ENCODE assay signal across 8 cellular contexts in genomic region chr16:81403601-81404391, GRCh38. TPM values are rescaled to one million over a fixed set of nuclear protein-coding genes. Genes with fewer than 3 reads are reported as not detected.
DNase-seq lines count a peak whose midpoint lies in the region; ATAC-seq and TF ChIP-seq lines count a peak whose summit lies in the region.

No MANE protein-coding gene starts in this region.

- no peak overlapping the region for H3K27ac ChIP-seq in CD4-positive, CD25-positive, alpha-beta regulatory T cell (ENCODE audit: insufficient read depth, low read length, poor library complexity, severe bottlenecking)
- H3K27ac ChIP-seq in IMR-90 (ENCODE audit: insufficient read depth, low read length), result no peak overlapping the region
- H3K27ac ChIP-seq in Panc1 (ENCODE audit: low read length), result peak overlapping the region; percentile 77

- peak overlapping the region; percentile 54; the same call in 1 of the 2 replicates for H2AK5ac ChIP-seq in IMR-90 (ENCODE audit: low read depth, low read length)

- POLR2A ChIA-PET in IMR-90 (lab: Charles Lee; ENCODE audit: unreplicated experiment) (interaction anchor here (0.6 kb wide), 1 partner anchor 12 kb away, joined by 9 read pairs; no protein-coding TSS in a partner anchor), Panc1 (lab: Charles Lee) (no interaction called here)

- dilution Hi-C loops in IMR-90 (cut with HindIII; ENCODE audit: low sequenced_read_pairs, unreplicated experiment), result no loop called here

- CTCF ChIA-PET in IMR-90 (lab: Yijun Ruan, JAX), result interaction anchor here (0.6 to 1.3 kb wide), 6 partner anchors 15 to 293 kb away, joined by 3 to 5 read pairs (median 4); no protein-coding TSS in a partner anchor
- CTCF ChIA-PET in Panc1 (lab: Charles Lee), result interaction anchor here (0.5 to 1.8 kb wide), 4 partner anchors 47 to 293 kb away, joined by 5 to 8 read pairs (median 6); no protein-coding TSS in a partner anchor

- peaks cover 8% of the 10 kb centered on the region for H3K27me3 Mint-ChIP-seq in CD4-positive, CD25-positive, alpha-beta regulatory T cell
- H3K27me3 Mint-ChIP-seq in natural killer cell treated with Interleukin-12 subunit alpha and Interleukin-12 subunit beta and Interleukin-15 and Interleukin-18, amount 100 ng/mL, for 72 hours, result peaks cover 0 to under 1% of the 10 kb centered on the region in 2 donors
- H3K27me3 Mint-ChIP-seq in stimulated activated memory B cell treated with anti-CD40 and anti-IgM and Interleukin-4, amounts not matched to agents 10 μg/mL and 1 μg/mL and 100 μg/mL, for 72 hours, result peaks cover 8% of the 10 kb centered on the region

- H3K9ac ChIP-seq in IMR-90 (ENCODE audit: low read depth, low read length), result no peak overlapping the region

- no peak overlapping the region for H2BK20ac ChIP-seq in IMR-90 (ENCODE audit: low read depth, low read length)

- no peaks in the 10 kb centered on the region for H3K36me3 Mint-ChIP-seq in CD4-positive, CD25-positive, alpha-beta regulatory T cell
- no peaks in the 10 kb centered on the region for H3K36me3 Mint-ChIP-seq in natural killer cell treated with Interleukin-12 subunit alpha and Interleukin-12 subunit beta and Interleukin-15 and Interleukin-18, amount 100 ng/mL, for 72 hours
- H3K36me3 Mint-ChIP-seq in stimulated activated memory B cell treated with anti-CD40 and anti-IgM and Interleukin-4, amounts not matched to agents 10 μg/mL and 1 μg/mL and 100 μg/mL, for 72 hours, result no peaks in the 10 kb centered on the region

- H3K9me3 Mint-ChIP-seq in CD4-positive, CD25-positive, alpha-beta regulatory T cell, result no peaks in the 10 kb centered on the region
- H3K9me3 Mint-ChIP-seq in natural killer cell treated with Interleukin-12 subunit alpha and Interleukin-12 subunit beta and Interleukin-15 and Interleukin-18, amount 100 ng/mL, for 72 hours, result no peaks in the 10 kb centered on the region
- no peaks in the 10 kb centered on the region for H3K9me3 Mint-ChIP-seq in stimulated activated memory B cell treated with anti-CD40 and anti-IgM and Interleukin-4, amounts not matched to agents 10 μg/mL and 1 μg/mL and 100 μg/mL, for 72 hours

- H2BK120ac ChIP-seq in IMR-90 (ENCODE audit: low read depth, low read length), result no peak overlapping the region

- peak; percentile 98 for TF ChIP-seq RAD21 in IMR-90 (IDR thresholded peaks at IDR 0.05; ENCODE audit: low read length)

- H3K79me1 ChIP-seq in IMR-90 (ENCODE audit: low read depth in 1 of 2, low read length in 2 of 2), result no peaks in the 10 kb centered on the region

- H4K5ac ChIP-seq in IMR-90 (ENCODE audit: low read depth, low read length), result no peak overlapping the region

- no peak overlapping the region for H4K8ac ChIP-seq in IMR-90 (ENCODE audit: low read depth in 2 of 2, low read length in 2 of 2)

- no peak overlapping the region for H3K56ac ChIP-seq in IMR-90 (ENCODE audit: extremely low read depth, insufficient read depth, low read length)

- no peak overlapping the region for H3K27ac Mint-ChIP-seq in CD4-positive, CD25-positive, alpha-beta regulatory T cell
- no peak overlapping the region for H3K27ac Mint-ChIP-seq in natural killer cell treated with Interleukin-12 subunit alpha and Interleukin-12 subunit beta and Interleukin-15 and Interleukin-18, amount 100 ng/mL, for 72 hours
- peak overlapping the region; percentile 57 for H3K27ac Mint-ChIP-seq in stimulated activated memory B cell treated with anti-CD40 and anti-IgM and Interleukin-4, amounts not matched to agents 10 μg/mL and 1 μg/mL and 100 μg/mL, for 72 hours

- peak; percentile 83 to 87 for ATAC-seq in CD4-positive, CD25-positive, alpha-beta regulatory T cell (ENCODE audit: low read depth in 2 of 2)
- ATAC-seq in GM21381 (IDR thresholded peaks at IDR 0.05; ENCODE audit: unreplicated experiment), result peak; percentile 75
- peak; percentile 84 for ATAC-seq in IMR-90 (ENCODE audit: low read depth)
- ATAC-seq in Panc1, result peak; percentile 83
- peak; percentile 88 to 91 for ATAC-seq in natural killer cell treated with Interleukin-12 subunit alpha and Interleukin-12 subunit beta and Interleukin-15 and Interleukin-18, amount 100 ng/mL, for 72 hours
- ATAC-seq in stimulated activated memory B cell treated with anti-CD40 and anti-IgM and Interleukin-4, amounts not matched to agents 10 μg/mL and 1 μg/mL and 100 μg/mL, for 72 hours, result peak; percentile 89

- no peak overlapping the region for H2BK5ac ChIP-seq in IMR-90 (ENCODE audit: low read depth, low read length, poor library complexity, severe bottlenecking)

- H2BK15ac ChIP-seq in IMR-90 (ENCODE audit: low read depth, low read length), result no peak overlapping the region; the same call in 2 of the 3 replicates

- H2AK9ac ChIP-seq in IMR-90 (replicated peaks; ENCODE audit: low read depth, low read length, poor library complexity), result peak overlapping the region; percentile 35

- peaks cover 3% of the 10 kb centered on the region for H3K9me1 ChIP-seq in IMR-90 (ENCODE audit: insufficient read depth, low read length)

- no peak overlapping the region for H3K14ac ChIP-seq in IMR-90 (replicated peaks; ENCODE audit: low read depth, low read length)

- peak; percentile 53; the same call in 1 of the 2 replicates for TF ChIP-seq POLR2A in IMR-90 (IDR thresholded peaks at IDR 0.05; ENCODE audit: low read depth, low read length)

- H3K4ac ChIP-seq in IMR-90 (ENCODE audit: low read depth, low read length), result no peak overlapping the region

- no peak overlapping the region for H3K4me3 Mint-ChIP-seq in CD4-positive, CD25-positive, alpha-beta regulatory T cell
- no peak overlapping the region for H3K4me3 Mint-ChIP-seq in natural killer cell treated with Interleukin-12 subunit alpha and Interleukin-12 subunit beta and Interleukin-15 and Interleukin-18, amount 100 ng/mL, for 72 hours
- H3K4me3 Mint-ChIP-seq in stimulated activated memory B cell treated with anti-CD40 and anti-IgM and Interleukin-4, amounts not matched to agents 10 μg/mL and 1 μg/mL and 100 μg/mL, for 72 hours, result peak overlapping the region; percentile 61

- H3K9me3 ChIP-seq in CD4-positive, CD25-positive, alpha-beta regulatory T cell (ENCODE audit: control insufficient read depth in 2 of 2, low read length in 2 of 2), result no peaks in the 10 kb centered on the region
- peaks cover 4% of the 10 kb centered on the region; the same call in 1 of the 2 replicates for H3K9me3 ChIP-seq in IMR-90 (ENCODE audit: control insufficient read depth, insufficient read depth, low read length)
- H3K9me3 ChIP-seq in Panc1 (ENCODE audit: control insufficient read depth, insufficient read depth, low read depth, low read length), result no peaks in the 10 kb centered on the region

- DNase-seq in CD4-positive, CD25-positive, alpha-beta regulatory T cell, result peak; percentile 65 to 73 (median 71)
- DNase-seq in IMR-90, result peak; percentile 53
- DNase-seq in Panc1 (ENCODE audit: low read depth, low spot score), result peak; percentile 33
- DNase-seq in activated T-cell treated with anti-CD3 and anti-CD28 coated beads, Interleukin-2, amount 50 U/mL, for 48 hours, result peak; percentile 91 to 92
- DNase-seq in fibroblast of mammary gland (ENCODE audit: low read depth), result peak; percentile 50
- DNase-seq in natural killer cell treated with Interleukin-12 subunit alpha and Interleukin-12 subunit beta and Interleukin-15 and Interleukin-18, amount 100 ng/mL, for 72 hours (ENCODE audit: low spot score), result peak; percentile 83

- TF ChIP-seq CTCF in IMR-90 (conservative IDR thresholded peaks at IDR 0.05; ENCODE audit: low read depth, low read length), result peak; percentile 95
- peak; percentile 91 for TF ChIP-seq CTCF in Panc1 (IDR thresholded peaks at IDR 0.05)
- peak; percentile 84 for TF ChIP-seq CTCF in fibroblast of mammary gland (conservative IDR thresholded peaks at IDR 0.05; ENCODE audit: control insufficient read depth, insufficient read depth, low read depth, low read length)

- no peaks in the 10 kb centered on the region for H3K36me3 ChIP-seq in CD4-positive, CD25-positive, alpha-beta regulatory T cell (ENCODE audit: control insufficient read depth, insufficient read depth, low read length)
- H3K36me3 ChIP-seq in IMR-90 (ENCODE audit: control insufficient read depth, insufficient read depth, low read length) (no peaks in the 10 kb centered on the region), Panc1 (ENCODE audit: control insufficient read depth, insufficient read depth, low read length) (no peaks in the 10 kb centered on the region)

- H2AFZ ChIP-seq in IMR-90 (replicated peaks; ENCODE audit: low read length, poor library complexity), result peak overlapping the region; percentile 92

- peak overlapping the region; percentile 75 for H3K4me2 ChIP-seq in IMR-90 (ENCODE audit: low read depth, low read length)

- no peaks in the 10 kb centered on the region for H3K27me3 ChIP-seq in CD4-positive, CD25-positive, alpha-beta regulatory T cell (ENCODE audit: control insufficient read depth, insufficient read depth, low read length)
- H3K27me3 ChIP-seq in IMR-90 (ENCODE audit: control insufficient read depth, insufficient read depth, low read length) (no peaks in the 10 kb centered on the region), Panc1 (ENCODE audit: control insufficient read depth, insufficient read depth, low read length) (no peaks in the 10 kb centered on the region)

- no peak overlapping the region for H3K18ac ChIP-seq in IMR-90 (ENCODE audit: low read depth, low read length)

- H3K4me3 ChIP-seq in CD4-positive, CD25-positive, alpha-beta regulatory T cell (ENCODE audit: low read depth, low read length), result no peak overlapping the region
- H3K4me3 ChIP-seq in IMR-90 (ENCODE audit: insufficient read depth, low read depth, low read length) (no peak overlapping the region), Panc1 (ENCODE audit: low read depth in 2 of 2, low read length in 2 of 2) (peak overlapping the region; percentile 24 to 45; a peak in 3 of 4 replicates), fibroblast of mammary gland (ENCODE audit: control insufficient read depth, low read depth, low read length) (peak overlapping the region; percentile 7)

- in situ Hi-C loops in IMR-90 (cut with MboI; ENCODE audit: low sequenced_read_pairs), result loop anchor here (5.0 kb wide), 1 partner anchor 324 kb away; no protein-coding TSS in a partner anchor
- in situ Hi-C loops in Panc1 (cut with HindIII; ENCODE audit: low pct_unique_long_range_greater_than_20kb, low sequenced_read_pairs), result no loop called here

- no peak overlapping the region for H3K23ac ChIP-seq in IMR-90 (ENCODE audit: low read depth, low read length)

- WGBS in IMR-90 (ENCODE audit: extremely low coverage in 2 of 2, insufficient read length in 1 of 2), 2 experiments, result 16% methylated on average over 13 of the region's 37 CpGs; no CpG with 5 or more reads in 1 of the 2 experiments

- intact Hi-C loops in IMR-90 (cut with micrococcal nuclease) (loop anchor here (1.0 to 10.0 kb wide), 6 partner anchors 108 to 320 kb away; no protein-coding TSS in a partner anchor), Panc1 (cut with micrococcal nuclease; ENCODE audit: unreplicated experiment) (loop anchor here (2.0 to 10.0 kb wide), 3 partner anchors 44 to 319 kb away; no protein-coding TSS in a partner anchor)

- peaks cover 7% of the 10 kb centered on the region for H3K4me1 ChIP-seq in CD4-positive, CD25-positive, alpha-beta regulatory T cell (ENCODE audit: control insufficient read depth, insufficient read depth, low read length, poor library complexity, severe bottlenecking)
- H3K4me1 ChIP-seq in IMR-90 (ENCODE audit: control insufficient read depth, insufficient read depth, low read length) (peaks cover 2% of the 10 kb centered on the region; the same call in 1 of the 2 replicates), Panc1 (ENCODE audit: control insufficient read depth, insufficient read depth, low read length) (peaks cover 35% of the 10 kb centered on the region)

- H4K91ac ChIP-seq in IMR-90 (ENCODE audit: insufficient read depth, low read depth, low read length), result no peak overlapping the region

- no TSS peak for BruUV-seq in IMR-90 (replicated peaks; lab: Mats Ljungman, UMichigan)
- BruUV-seq in Panc1 (replicated peaks; lab: Mats Ljungman, UMichigan), result no TSS peak

- H4K20me1 ChIP-seq in IMR-90 (ENCODE audit: insufficient read depth, low read length), result 0 out of 2 replicates have a peak, but pooled peaks cover 4% of the 10 kb centered on the region

- peaks cover 0 to 8% (median 0%) of the 10 kb centered on the region in 4 donors for H3K4me1 Mint-ChIP-seq in CD4-positive, CD25-positive, alpha-beta regulatory T cell
- H3K4me1 Mint-ChIP-seq in natural killer cell treated with Interleukin-12 subunit alpha and Interleukin-12 subunit beta and Interleukin-15 and Interleukin-18, amount 100 ng/mL, for 72 hours (ENCODE audit: low read depth in 2 of 2), result peaks cover 0 to 6% of the 10 kb centered on the region in 2 donors
- peaks cover 17% of the 10 kb centered on the region for H3K4me1 Mint-ChIP-seq in stimulated activated memory B cell treated with anti-CD40 and anti-IgM and Interleukin-4, amounts not matched to agents 10 μg/mL and 1 μg/mL and 100 μg/mL, for 72 hours

RNA-seq across cellular contexts. Expression of gene CMIP, which starts 40.8 kb away (rescaled TPM):
- total RNA-seq in CD4-positive, CD25-positive, alpha-beta regulatory T cell, result 49.7 TPM
- under 1 TPM; 0.21 to 0.96 (median 0.76) TPM for polyA plus RNA-seq in CD4-positive, CD25-positive, alpha-beta regulatory T cell
- total RNA-seq in IMR-90 (2012; rRNA removed), result 3.2 and 3.9 TPM in 2 replicates
- polyA plus RNA-seq in IMR-90 (2012; rRNA removed), result 10.2 and 11.6 TPM in 2 replicates
- polyA plus RNA-seq in IMR-90 (2012; cell fraction: cytosol; rRNA removed), result 9.7 and 13.7 TPM in 2 replicates
- polyA plus RNA-seq in IMR-90 (2012; cell fraction: nucleus; rRNA removed; ENCODE audit: low replicate concordance), result 12.7 and 18.3 TPM in 2 replicates
- total RNA-seq in Panc1 (2021; ENCODE audit: unreplicated experiment), result 49.7 TPM
- polyA plus RNA-seq in Panc1 (2012; ENCODE audit: insufficient read length), result 32.8 TPM
- total RNA-seq in natural killer cell treated with Interleukin-12 subunit alpha and Interleukin-12 subunit beta and Interleukin-15 and Interleukin-18, amount 100 ng/mL, for 72 hours, result 10 to 100 TPM; 48.0 to 57.6 TPM

Comparison
In these comparisons a context has a peak if more than half of its experiments do, and no peak if none do; other contexts are left out.
1. DNase-seq: peak in every context shown above with its lines; median percentile 92 in activated T-cell treated with anti-CD3 and anti-CD28 coated beads, Interleukin-2, amount 50 U/mL, for 48 hours; 83 in natural killer cell treated with Interleukin-12 subunit alpha and Interleukin-12 subunit beta and Interleukin-15 and Interleukin-18, amount 100 ng/mL, for 72 hours; 71 in CD4-positive, CD25-positive, alpha-beta regulatory T cell; 53 in IMR-90; 50 in fibroblast of mammary gland; 33 in Panc1.
2. H3K4me3 ChIP-seq: peak in Panc1 (2 of 2) and fibroblast of mammary gland (single experiment); none in CD4-positive, CD25-positive, alpha-beta regulatory T cell (single experiment) and IMR-90 (single experiment).
3. RNA of gene CMIP, which starts 40.8 kb away (total RNA-seq): 48.0 to 57.6 TPM in natural killer cell treated with Interleukin-12 subunit alpha and Interleukin-12 subunit beta and Interleukin-15 and Interleukin-18, amount 100 ng/mL, for 72 hours, 49.7 TPM in Panc1 (single experiment) and 49.7 TPM in CD4-positive, CD25-positive, alpha-beta regulatory T cell (single experiment); 3.2 to 3.9 TPM in IMR-90; every median in the first group is over 10 times any median in the second.
4. Peak in every context shown above with its lines, with median percentiles within 50 percentile points of each other: ATAC-seq and CTCF ChIP-seq.